ENCODE assay signal across 2 cellular contexts in genomic region chr1:32969556-32969955, GRCh38.
TF ChIP-seq lines count a peak whose summit lies in the region.

No MANE protein-coding gene starts in this region.

TF ChIP-seq in SK-N-SH, 30 proteins besides CTCF, POLR2A, EP300 and RAD21 (continued from another document):
- TF ChIP-seq ZBTB33 (IDR thresholded peaks at IDR 0.05; ENCODE audit: borderline replicate concordance, low read depth): no peak
- TF ChIP-seq GABPA (IDR thresholded peaks at IDR 0.05; ENCODE audit: low read depth): no peak
- TF ChIP-seq PBX3 (IDR thresholded peaks at IDR 0.05): peak; percentile 55; the same call in 1 of the 2 replicates

TF ChIP-seq in SK-N-SH treated with all-trans-retinoic acid at 6 μM for 48 hours, 23 proteins besides CTCF, POLR2A, EP300 and RAD21 (continued from another document):
- TF ChIP-seq, protein P1, sequence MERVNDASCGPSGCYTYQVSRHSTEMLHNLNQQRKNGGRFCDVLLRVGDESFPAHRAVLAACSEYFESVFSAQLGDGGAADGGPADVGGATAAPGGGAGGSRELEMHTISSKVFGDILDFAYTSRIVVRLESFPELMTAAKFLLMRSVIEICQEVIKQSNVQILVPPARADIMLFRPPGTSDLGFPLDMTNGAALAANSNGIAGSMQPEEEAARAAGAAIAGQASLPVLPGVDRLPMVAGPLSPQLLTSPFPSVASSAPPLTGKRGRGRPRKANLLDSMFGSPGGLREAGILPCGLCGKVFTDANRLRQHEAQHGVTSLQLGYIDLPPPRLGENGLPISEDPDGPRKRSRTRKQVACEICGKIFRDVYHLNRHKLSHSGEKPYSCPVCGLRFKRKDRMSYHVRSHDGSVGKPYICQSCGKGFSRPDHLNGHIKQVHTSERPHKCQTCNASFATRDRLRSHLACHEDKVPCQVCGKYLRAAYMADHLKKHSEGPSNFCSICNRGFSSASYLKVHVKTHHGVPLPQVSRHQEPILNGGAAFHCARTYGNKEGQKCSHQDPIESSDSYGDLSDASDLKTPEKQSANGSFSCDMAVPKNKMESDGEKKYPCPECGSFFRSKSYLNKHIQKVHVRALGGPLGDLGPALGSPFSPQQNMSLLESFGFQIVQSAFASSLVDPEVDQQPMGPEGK (CRISPR knock-in tag; IDR thresholded peaks at IDR 0.05; ENCODE audit: borderline replicate concordance): no peak
- TF ChIP-seq, protein P2, sequence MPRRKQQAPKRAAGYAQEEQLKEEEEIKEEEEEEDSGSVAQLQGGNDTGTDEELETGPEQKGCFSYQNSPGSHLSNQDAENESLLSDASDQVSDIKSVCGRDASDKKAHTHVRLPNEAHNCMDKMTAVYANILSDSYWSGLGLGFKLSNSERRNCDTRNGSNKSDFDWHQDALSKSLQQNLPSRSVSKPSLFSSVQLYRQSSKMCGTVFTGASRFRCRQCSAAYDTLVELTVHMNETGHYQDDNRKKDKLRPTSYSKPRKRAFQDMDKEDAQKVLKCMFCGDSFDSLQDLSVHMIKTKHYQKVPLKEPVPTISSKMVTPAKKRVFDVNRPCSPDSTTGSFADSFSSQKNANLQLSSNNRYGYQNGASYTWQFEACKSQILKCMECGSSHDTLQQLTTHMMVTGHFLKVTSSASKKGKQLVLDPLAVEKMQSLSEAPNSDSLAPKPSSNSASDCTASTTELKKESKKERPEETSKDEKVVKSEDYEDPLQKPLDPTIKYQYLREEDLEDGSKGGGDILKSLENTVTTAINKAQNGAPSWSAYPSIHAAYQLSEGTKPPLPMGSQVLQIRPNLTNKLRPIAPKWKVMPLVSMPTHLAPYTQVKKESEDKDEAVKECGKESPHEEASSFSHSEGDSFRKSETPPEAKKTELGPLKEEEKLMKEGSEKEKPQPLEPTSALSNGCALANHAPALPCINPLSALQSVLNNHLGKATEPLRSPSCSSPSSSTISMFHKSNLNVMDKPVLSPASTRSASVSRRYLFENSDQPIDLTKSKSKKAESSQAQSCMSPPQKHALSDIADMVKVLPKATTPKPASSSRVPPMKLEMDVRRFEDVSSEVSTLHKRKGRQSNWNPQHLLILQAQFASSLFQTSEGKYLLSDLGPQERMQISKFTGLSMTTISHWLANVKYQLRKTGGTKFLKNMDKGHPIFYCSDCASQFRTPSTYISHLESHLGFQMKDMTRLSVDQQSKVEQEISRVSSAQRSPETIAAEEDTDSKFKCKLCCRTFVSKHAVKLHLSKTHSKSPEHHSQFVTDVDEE (CRISPR knock-in tag; IDR thresholded peaks at IDR 0.05): no peak
- no peak for TF ChIP-seq ARNTL (CRISPR knock-in tag; IDR thresholded peaks at IDR 0.05; ENCODE audit: borderline replicate concordance, low read depth)
- TF ChIP-seq ESRRG (CRISPR knock-in tag; IDR thresholded peaks at IDR 0.05): no peak
- TF ChIP-seq TOX (CRISPR knock-in tag; IDR thresholded peaks at IDR 0.05; ENCODE audit: borderline replicate concordance): no peak
- TF ChIP-seq ZC3H10 (CRISPR knock-in tag; IDR thresholded peaks at IDR 0.05): no peak
- no peak for TF ChIP-seq GLIS3 (CRISPR knock-in tag; IDR thresholded peaks at IDR 0.05)
- TF ChIP-seq TCF4 (CRISPR knock-in tag; IDR thresholded peaks at IDR 0.05; ENCODE audit: borderline replicate concordance): no peak
- no peak for TF ChIP-seq ZNF8 (CRISPR knock-in tag; IDR thresholded peaks at IDR 0.05)
- TF ChIP-seq RARB (CRISPR knock-in tag; IDR thresholded peaks at IDR 0.05): no peak
- TF ChIP-seq, protein P3, sequence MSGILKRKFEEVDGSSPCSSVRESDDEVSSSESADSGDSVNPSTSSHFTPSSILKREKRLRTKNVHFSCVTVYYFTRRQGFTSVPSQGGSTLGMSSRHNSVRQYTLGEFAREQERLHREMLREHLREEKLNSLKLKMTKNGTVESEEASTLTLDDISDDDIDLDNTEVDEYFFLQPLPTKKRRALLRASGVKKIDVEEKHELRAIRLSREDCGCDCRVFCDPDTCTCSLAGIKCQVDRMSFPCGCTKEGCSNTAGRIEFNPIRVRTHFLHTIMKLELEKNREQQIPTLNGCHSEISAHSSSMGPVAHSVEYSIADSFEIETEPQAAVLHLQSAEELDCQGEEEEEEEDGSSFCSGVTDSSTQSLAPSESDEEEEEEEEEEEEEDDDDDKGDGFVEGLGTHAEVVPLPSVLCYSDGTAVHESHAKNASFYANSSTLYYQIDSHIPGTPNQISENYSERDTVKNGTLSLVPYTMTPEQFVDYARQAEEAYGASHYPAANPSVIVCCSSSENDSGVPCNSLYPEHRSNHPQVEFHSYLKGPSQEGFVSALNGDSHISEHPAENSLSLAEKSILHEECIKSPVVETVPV (CRISPR knock-in tag; IDR thresholded peaks at IDR 0.05): no peak
- no peak for TF ChIP-seq ZFP30 (CRISPR knock-in tag; IDR thresholded peaks at IDR 0.05)
- TF ChIP-seq POU6F1 (CRISPR knock-in tag; IDR thresholded peaks at IDR 0.05; ENCODE audit: borderline replicate concordance, low read depth): no peak
- TF ChIP-seq PPARA (CRISPR knock-in tag; IDR thresholded peaks at IDR 0.05; ENCODE audit: borderline replicate concordance): no peak
- TF ChIP-seq SNAI2 (CRISPR knock-in tag; IDR thresholded peaks at IDR 0.05): no peak
- no peak for TF ChIP-seq ZNF565 (CRISPR knock-in tag; conservative IDR thresholded peaks at IDR 0.05; ENCODE audit: low read depth)
